Comparison of ENCODE assay signal across 18 cellular contexts in the genomic region with DNA sequence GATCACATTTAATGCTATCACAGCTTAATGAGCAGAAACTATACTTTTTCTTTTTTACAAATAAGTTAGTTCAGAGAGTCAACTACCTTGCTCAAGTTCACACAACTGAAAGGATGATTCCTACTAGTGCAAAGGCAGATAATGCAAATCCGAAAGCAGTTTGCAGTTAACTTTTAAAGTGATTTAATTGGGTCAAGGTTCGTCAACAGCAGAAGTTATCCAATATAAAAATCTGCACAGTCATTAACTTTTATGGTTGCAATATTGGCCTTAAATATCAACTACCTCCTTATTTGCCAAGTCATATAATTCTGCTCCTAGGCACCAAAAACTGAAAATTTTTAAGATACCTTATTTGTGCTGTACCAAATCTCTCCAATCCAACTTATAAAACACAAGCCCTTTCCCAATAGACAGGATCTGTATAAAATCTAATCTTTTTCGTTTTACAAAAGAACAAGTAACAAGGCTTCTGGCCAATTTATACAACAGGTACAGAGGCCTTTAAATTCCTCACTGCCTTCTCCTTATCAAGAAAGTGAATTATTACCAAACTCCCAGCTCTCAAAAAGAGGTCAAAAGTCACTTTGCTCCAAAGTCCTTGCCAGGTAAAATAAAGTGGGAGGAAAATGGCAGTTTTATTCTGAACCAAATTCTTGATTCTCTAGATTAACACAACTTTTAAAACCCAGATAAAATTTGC.
DNase-seq lines count a peak whose midpoint lies in the region; ATAC-seq, FAIRE-seq and TF ChIP-seq lines count a peak whose summit lies in the region.
"Had no signal": no experiment of that assay in that cellular context is flagged by ENCODE, and none has a peak within 500 bp of the region (broad histone marks: within the 10 kb centered on the region; RNA-seq: fewer than 3 reads in every experiment).

No MANE protein-coding gene starts in this region.

- H3K27ac Mint-ChIP-seq in GM23338 = peak overlapping the region; percentile 28; the same call in 1 of the 2 replicates
- H3K27ac Mint-ChIP-seq in progenitor cell of endocrine pancreas = peak overlapping the region; percentile 34
- H3K27ac Mint-ChIP-seq: CD4-positive, CD25-positive, alpha-beta regulatory T cell had no signal

- CTCF ChIA-PET in HepG2 (lab: Yijun Ruan, JAX; ENCODE audit: low intra/inter-chr PET ratio, low total read pairs) = no interaction called here

- H3K4me1 ChIP-seq in GM23338 (ENCODE audit: insufficient read depth) = peaks cover 3% of the 10 kb centered on the region; the same call in 1 of the 2 replicates
- peaks cover 30% of the 10 kb centered on the region for H3K4me1 ChIP-seq in HepG2 (ENCODE audit: insufficient read depth, low read length)
- no peaks in the 10 kb centered on the region for H3K4me1 ChIP-seq in heart right ventricle

- H3K4me3 ChIP-seq in GM23338 = no peak overlapping the region
- no peak overlapping the region for H3K4me3 ChIP-seq in HepG2 (replicated peaks in 1 of 3; ENCODE audit: insufficient read depth in 1 of 3, low read depth in 2 of 3, low read length in 3 of 3)
- H3K4me3 ChIP-seq in heart right ventricle = no peak overlapping the region
- H3K4me3 ChIP-seq: MG63 had no signal

- ATAC-seq in GM23338 = no peak
- ATAC-seq in HepG2 = no peak; the same call in 2 of the 3 replicates
- no peak for ATAC-seq in GM18517 (IDR thresholded peaks at IDR 0.05; ENCODE audit: unreplicated experiment)
- ATAC-seq in heart right ventricle = no peak

- FAIRE-seq in colon (lab: Jason Lieb, UNC) = peak; percentile 14
- no peak for FAIRE-seq in HepG2 (lab: Jason Lieb, UNC)

- BruUV-seq in HepG2 (replicated peaks; lab: Mats Ljungman, UMichigan) = no TSS peak

- DNase-seq in GM23338 (ENCODE audit: low spot score) = no peak
- DNase-seq in HepG2 (ENCODE audit: low spot score) = peak; percentile 1
- no peak for DNase-seq in progenitor cell of endocrine pancreas (ENCODE audit: low spot score, unreplicated experiment)
- no peak for DNase-seq in activated T-cell treated with anti-CD3 and anti-CD28 coated beads for 4 hours
- no peak for DNase-seq in NCI-H146 (lab: John Stamatoyannopoulos, UW)
- DNase-seq in heart right ventricle = no peak
- DNase-seq: ACHN; CD4-positive, CD25-positive, alpha-beta regulatory T cell; DMS53; Karpas-422; MG63; NCI-H1092 treated with DMSO at 0.1 percent for 48 hours; NCI-H187; NK-92 treated with Interleukin-12 subunit alpha and Interleukin-12 subunit beta, amount 100 ng/mL, for 24 hours; SHP77; SK-N-SH had no signal

- H3K9me3 ChIP-seq in HepG2 (ENCODE audit: low read length) = no peaks in the 10 kb centered on the region
- peaks cover 0 to 2% (median 0%) of the 10 kb centered on the region in 11 donors for H3K9me3 ChIP-seq in heart right ventricle
- H3K9me3 ChIP-seq: MG63, SK-N-SH had no signal

- H3K4me1 Mint-ChIP-seq in GM23338 (peaks cover 16% of the 10 kb centered on the region), progenitor cell of endocrine pancreas (ENCODE audit: low read depth) (peaks cover 38% of the 10 kb centered on the region)
- H3K4me1 Mint-ChIP-seq: CD4-positive, CD25-positive, alpha-beta regulatory T cell had no signal

- H2AFZ ChIP-seq in GM23338 = no peak overlapping the region
- H2AFZ ChIP-seq in HepG2 (ENCODE audit: low read length) = no peak overlapping the region

- TF ChIP-seq EP300 in HepG2 (IDR thresholded peaks at IDR 0.05; ENCODE audit: low read depth in 2 of 2, low read length in 2 of 2) = no peak
- TF ChIP-seq EP300 in HepG2 (CRISPR knock-in tag; IDR thresholded peaks at IDR 0.05; ENCODE audit: borderline replicate concordance) = no peak

- H3K9me3 Mint-ChIP-seq in GM23338 (peaks cover 3% of the 10 kb centered on the region; the same call in 1 of the 3 replicates), progenitor cell of endocrine pancreas (ENCODE audit: low read depth) (no peaks in the 10 kb centered on the region)

- WGBS in HepG2 (ENCODE audit: low lambda C conversion rate) = 29% methylated on average over 3 of the region's 3 CpGs
- 74 to 84% methylated on average over 3 of the region's 3 CpGs for WGBS in heart right ventricle, 2 donors

- H3K4me2 ChIP-seq in GM23338 = no peak overlapping the region
- 0 out of 2 replicates have a peak overlapping the region, but pooled peaks have one; percentile 1 for H3K4me2 ChIP-seq in HepG2 (ENCODE audit: low read depth, low read length)
- H3K4me2 ChIP-seq: SK-N-SH had no signal

- H3K36me3 ChIP-seq in GM23338 (ENCODE audit: insufficient read depth) (no peaks in the 10 kb centered on the region), HepG2 (replicated peaks in 1 of 2; ENCODE audit: control insufficient read depth in 1 of 2, insufficient read depth in 2 of 2, low read length in 2 of 2) (no peaks in the 10 kb centered on the region), heart right ventricle (no peaks in the 10 kb centered on the region)
- H3K36me3 ChIP-seq: MG63 had no signal

- H3K79me2 ChIP-seq in GM23338 (replicated peaks; ENCODE audit: insufficient read depth) = no peaks in the 10 kb centered on the region
- no peaks in the 10 kb centered on the region for H3K79me2 ChIP-seq in HepG2 (ENCODE audit: insufficient read depth, low read length)

- no peak overlapping the region for H3K9ac ChIP-seq in HepG2 (ENCODE audit: insufficient read depth, low read depth, low read length)
- H3K9ac ChIP-seq: SK-N-SH had no signal

- TF ChIP-seq CTCF in GM23338 (conservative IDR thresholded peaks at IDR 0.05; ENCODE audit: low read depth in 2 of 2) = no peak
- no peak for TF ChIP-seq CTCF in HepG2 (CRISPR knock-in tag; IDR thresholded peaks at IDR 0.05)
- no peak for TF ChIP-seq CTCF in progenitor cell of endocrine pancreas (IDR thresholded peaks at IDR 0.05; ENCODE audit: unreplicated experiment)
- TF ChIP-seq CTCF in heart right ventricle (IDR thresholded peaks at IDR 0.05) = no peak

- TF ChIP-seq POLR2A in HepG2 (IDR thresholded peaks at IDR 0.05; ENCODE audit: insufficient read depth in 1 of 2, low read depth in 2 of 2, low read length in 2 of 2) = no peak

- H3K36me3 Mint-ChIP-seq in GM23338 (ENCODE audit: low read depth) (peaks cover 8% of the 10 kb centered on the region), progenitor cell of endocrine pancreas (ENCODE audit: insufficient read depth) (no peaks in the 10 kb centered on the region)
- H3K36me3 Mint-ChIP-seq: CD4-positive, CD25-positive, alpha-beta regulatory T cell had no signal

- no peak for TF ChIP-seq RAD21 in HepG2 (CRISPR knock-in tag; IDR thresholded peaks at IDR 0.05)

- H3K9me2 ChIP-seq in GM23338 (ENCODE audit: insufficient read depth) = peaks cover 7% of the 10 kb centered on the region; the same call in 1 of the 2 replicates
- H3K9me2 ChIP-seq: SK-N-SH had no signal

- H3K4me3 Mint-ChIP-seq in GM23338 = no peak overlapping the region
- peak overlapping the region; percentile 8 for H3K4me3 Mint-ChIP-seq in progenitor cell of endocrine pancreas (ENCODE audit: low read depth)
- H3K4me3 Mint-ChIP-seq: CD4-positive, CD25-positive, alpha-beta regulatory T cell had no signal

- H3K27me3 ChIP-seq in GM23338 (ENCODE audit: insufficient read depth) (no peaks in the 10 kb centered on the region), HepG2 (ENCODE audit: control insufficient read depth in 1 of 2, insufficient read depth in 2 of 2, low read length in 2 of 2) (no peaks in the 10 kb centered on the region), heart right ventricle (no peaks in the 10 kb centered on the region)
- H3K27me3 ChIP-seq: MG63 had no signal

- in situ Hi-C loops in HepG2 (cut with HindIII; ENCODE audit: extremely low pct_ligation_motif_present, low pct_unique_long_range_greater_than_20kb) = no loop called here

- H4K20me1 ChIP-seq in GM23338 (replicated peaks; ENCODE audit: insufficient read depth) (no peaks in the 10 kb centered on the region), HepG2 (ENCODE audit: insufficient read depth, low read length) (no peaks in the 10 kb centered on the region)

- H3K27me3 Mint-ChIP-seq in GM23338 (ENCODE audit: insufficient read depth, low read depth, poor library complexity) (no peaks in the 10 kb centered on the region), progenitor cell of endocrine pancreas (no peaks in the 10 kb centered on the region)
- H3K27me3 Mint-ChIP-seq: CD4-positive, CD25-positive, alpha-beta regulatory T cell had no signal

- POLR2A ChIA-PET in HepG2 (lab: Yijun Ruan, JAX) = no interaction called here

- H3K27ac ChIP-seq in GM23338 (ENCODE audit: low read depth) (no peak overlapping the region), HepG2 (ENCODE audit: extremely low read length, insufficient read depth, low read length) (no peak overlapping the region), heart right ventricle (no peak overlapping the region)

- no peaks in the 10 kb centered on the region for H3F3A ChIP-seq in GM23338 (replicated peaks; ENCODE audit: low read depth)

- intact Hi-C loops in HepG2 (cut with micrococcal nuclease; ENCODE audit: unreplicated experiment) = no loop called here
- intact Hi-C loops in heart right ventricle (cut with DNase I) = no loop called here

TF ChIP-seq in GM23338, 12 proteins besides CTCF, POLR2A, EP300 and RAD21 (continues in another document):
- no peak for TF ChIP-seq EZH2phosphoT487 (IDR thresholded peaks at IDR 0.05; ENCODE audit: unreplicated experiment)
- TF ChIP-seq CREB1 (CRISPR knock-in tag; IDR thresholded peaks at IDR 0.05; ENCODE audit: low read depth) = no peak
- TF ChIP-seq STAT1 (IDR thresholded peaks at IDR 0.05; ENCODE audit: unreplicated experiment) = no peak

TF ChIP-seq in HepG2, 621 proteins besides CTCF, POLR2A, EP300 and RAD21 (continues in another document):
- TF ChIP-seq SOX5 (CRISPR knock-in tag; IDR thresholded peaks at IDR 0.05; ENCODE audit: borderline replicate concordance) = no peak
- TF ChIP-seq ZMYM2 (CRISPR knock-in tag; IDR thresholded peaks at IDR 0.05) = no peak
